ENCODE assay signal across 21 cellular contexts in genomic region chr16:2207872-2208271, GRCh38. TPM values are rescaled to one million over a fixed set of nuclear protein-coding genes. Genes with fewer than 3 reads are reported as not detected.
A peak's percentile ranks its signal among the peaks of the same experiment; 100 is the strongest.
DNase-seq lines count a peak whose midpoint lies in the region; ATAC-seq, FAIRE-seq and TF ChIP-seq lines count a peak whose summit lies in the region.
"Had no signal": no experiment of that assay in that cellular context is flagged by ENCODE, and none has a peak within 500 bp of the region (broad histone marks: within the 10 kb centered on the region; RNA-seq: fewer than 3 reads in every experiment).

No MANE protein-coding gene starts in this region.

- no peaks in the 10 kb centered on the region for H3K27me3 Mint-ChIP-seq in stimulated activated naive CD8-positive, alpha-beta T cell treated with anti-CD3 and anti-CD28 coated beads, Interleukin-15, Interleukin-2, amounts not matched to agents 100 ng/mL and 50 ng/mL, for 24 hours
- H3K27me3 Mint-ChIP-seq in activated CD8-positive, alpha-beta T cell treated with anti-CD3 and anti-CD28 coated beads, Interleukin-2, amount 10 ng/mL, durations not matched to agents 7 days and 5 days (ENCODE audit: low read depth), result no peaks in the 10 kb centered on the region
- no peaks in the 10 kb centered on the region for H3K27me3 Mint-ChIP-seq in mesothelial cell of epicardium (ENCODE audit: low read depth)

- H3K9me3 Mint-ChIP-seq in stimulated activated naive CD8-positive, alpha-beta T cell treated with anti-CD3 and anti-CD28 coated beads, Interleukin-15, Interleukin-2, amounts not matched to agents 100 ng/mL and 50 ng/mL, for 24 hours, result no peaks in the 10 kb centered on the region
- no peaks in the 10 kb centered on the region for H3K9me3 Mint-ChIP-seq in activated CD8-positive, alpha-beta T cell treated with anti-CD3 and anti-CD28 coated beads, Interleukin-2, amount 10 ng/mL, durations not matched to agents 7 days and 5 days (ENCODE audit: insufficient read depth)
- H3K9me3 Mint-ChIP-seq in mesothelial cell of epicardium, result no peaks in the 10 kb centered on the region

- CTCF ChIA-PET in activated CD8-positive, alpha-beta T cell treated with anti-CD3 and anti-CD28 coated beads, Interleukin-2, amount 10 ng/mL, durations not matched to agents 7 days and 5 days (lab: Charles Lee), result no interaction called here

- POLR2A ChIA-PET in activated CD8-positive, alpha-beta T cell treated with anti-CD3 and anti-CD28 coated beads, Interleukin-2, amount 10 ng/mL, durations not matched to agents 7 days and 5 days (lab: Charles Lee), result interaction anchor here (1.5 kb wide), 1 partner anchor 307 kb away, joined by 3 read pairs; no protein-coding TSS in a partner anchor

- TF ChIP-seq CTCF in mesothelial cell of epicardium (IDR thresholded peaks at IDR 0.05; ENCODE audit: unreplicated experiment), result no peak
- no peak for TF ChIP-seq CTCF in D721Med (IDR thresholded peaks at IDR 0.05; ENCODE audit: insufficient read depth, missing control alignments)

- in situ Hi-C loops in KBM-7 (cut with MboI; ENCODE audit: low pct_unique_long_range_greater_than_20kb, low sequenced_read_pairs), result no loop called here

- H3K4me1 Mint-ChIP-seq in stimulated activated naive CD8-positive, alpha-beta T cell treated with anti-CD3 and anti-CD28 coated beads, Interleukin-15, Interleukin-2, amounts not matched to agents 100 ng/mL and 50 ng/mL, for 24 hours (ENCODE audit: low read depth), result peaks cover 40% of the 10 kb centered on the region
- peaks cover 37% of the 10 kb centered on the region for H3K4me1 Mint-ChIP-seq in activated CD8-positive, alpha-beta T cell treated with anti-CD3 and anti-CD28 coated beads, Interleukin-2, amount 10 ng/mL, durations not matched to agents 7 days and 5 days (ENCODE audit: low read depth)
- H3K4me1 Mint-ChIP-seq in mesothelial cell of epicardium, result peaks cover 16% of the 10 kb centered on the region

- peak overlapping the region; percentile 91 for H3K4me3 Mint-ChIP-seq in stimulated activated naive CD8-positive, alpha-beta T cell treated with anti-CD3 and anti-CD28 coated beads, Interleukin-15, Interleukin-2, amounts not matched to agents 100 ng/mL and 50 ng/mL, for 24 hours
- peak overlapping the region; percentile 86 for H3K4me3 Mint-ChIP-seq in activated CD8-positive, alpha-beta T cell treated with anti-CD3 and anti-CD28 coated beads, Interleukin-2, amount 10 ng/mL, durations not matched to agents 7 days and 5 days
- peak overlapping the region; percentile 79 for H3K4me3 Mint-ChIP-seq in mesothelial cell of epicardium

- peak overlapping the region; percentile 22 for H3K27ac Mint-ChIP-seq in stimulated activated naive CD8-positive, alpha-beta T cell treated with anti-CD3 and anti-CD28 coated beads, Interleukin-15, Interleukin-2, amounts not matched to agents 100 ng/mL and 50 ng/mL, for 24 hours
- H3K27ac Mint-ChIP-seq in activated CD8-positive, alpha-beta T cell treated with anti-CD3 and anti-CD28 coated beads, Interleukin-2, amount 10 ng/mL, durations not matched to agents 7 days and 5 days, result peak overlapping the region; percentile 26
- no peak overlapping the region for H3K27ac Mint-ChIP-seq in mesothelial cell of epicardium

- peaks cover 35% of the 10 kb centered on the region for H3K36me3 Mint-ChIP-seq in stimulated activated naive CD8-positive, alpha-beta T cell treated with anti-CD3 and anti-CD28 coated beads, Interleukin-15, Interleukin-2, amounts not matched to agents 100 ng/mL and 50 ng/mL, for 24 hours (ENCODE audit: low read depth)
- H3K36me3 Mint-ChIP-seq in activated CD8-positive, alpha-beta T cell treated with anti-CD3 and anti-CD28 coated beads, Interleukin-2, amount 10 ng/mL, durations not matched to agents 7 days and 5 days (ENCODE audit: low read depth), result peaks cover 28% of the 10 kb centered on the region
- peaks cover 6% of the 10 kb centered on the region for H3K36me3 Mint-ChIP-seq in mesothelial cell of epicardium

- no peak for ATAC-seq in stimulated activated naive CD8-positive, alpha-beta T cell treated with anti-CD3 and anti-CD28 coated beads, Interleukin-15, Interleukin-2, amounts not matched to agents 100 U/mL and 50 U/mL, for 24 hours
- ATAC-seq in activated CD8-positive, alpha-beta T cell treated with anti-CD3 and anti-CD28 coated beads, Interleukin-2, amount 10 ng/mL, durations not matched to agents 7 days and 5 days, result no peak
- ATAC-seq: sciatic nerve had no signal

- no peak for DNase-seq in stimulated activated naive CD8-positive, alpha-beta T cell treated with anti-CD3 and anti-CD28 coated beads, Interleukin-15, Interleukin-2, amounts not matched to agents 100 U/mL and 50 U/mL, for 24 hours
- no peak for DNase-seq in activated CD8-positive, alpha-beta T cell treated with anti-CD3 and anti-CD28 coated beads, Interleukin-2, amount 10 ng/mL, durations not matched to agents 7 days and 5 days
- DNase-seq in mesothelial cell of epicardium (ENCODE audit: low spot score in 2 of 2, unreplicated experiment in 2 of 2) (no peak), KBM-7 (no peak), HK-2 (ENCODE audit: unreplicated experiment) (no peak), D721Med (ENCODE audit: insufficient read length, low spot score) (no peak), nucleus accumbens (lab: John Stamatoyannopoulos, UW) (no peak)
- DNase-seq: activated CD4-positive, alpha-beta T cell treated with anti-CD3 and anti-CD28 coated beads, Interleukin-2, amount 50 U/mL, for 48 hours; activated naive CD4-positive, alpha-beta T cell; AML-193; DMS53; dorsolateral prefrontal cortex; esophagus squamous epithelium; MG63; NCI-H1930; NCI-H510A; stimulated activated CD4-positive, alpha-beta T cell treated with anti-CD3 and anti-CD28 coated beads, Interleukin-1b, Interleukin-23, amount 100 ng/mL, for 48 hours; T1000; testis had no signal

- FAIRE-seq in D721Med (lab: Jason Lieb, UNC), result no peak

RNA-seq across cellular contexts. Expression of gene MLST8, which starts 2.6 kb away (rescaled TPM):
- 10 to 100 TPM; 34.5 to 37.8 TPM for total RNA-seq in activated CD8-positive, alpha-beta T cell treated with anti-CD3 and anti-CD28 coated beads, Interleukin-2, amount 10 ng/mL, durations not matched to agents 7 days and 5 days
- 45.9 to 49.0 TPM (median 47.2 TPM) in 3 replicates for total RNA-seq in mesothelial cell of epicardium

RNA-seq across cellular contexts. Expression of gene BRICD5, which starts 2.8 kb away (rescaled TPM):
- total RNA-seq in activated CD8-positive, alpha-beta T cell treated with anti-CD3 and anti-CD28 coated beads, Interleukin-2, amount 10 ng/mL, durations not matched to agents 7 days and 5 days, result 10 to 100 TPM; 14.8 to 15.0 TPM
- 11.9 to 14.4 TPM (median 13.0 TPM) in 3 replicates for total RNA-seq in mesothelial cell of epicardium

RNA-seq across cellular contexts. Expression of gene PGP, which starts 6.8 kb away (rescaled TPM):
- 10 to 100 TPM; 28.5 to 29.0 TPM for total RNA-seq in activated CD8-positive, alpha-beta T cell treated with anti-CD3 and anti-CD28 coated beads, Interleukin-2, amount 10 ng/mL, durations not matched to agents 7 days and 5 days
- 15.2 to 17.9 TPM (median 16.8 TPM) in 3 replicates for total RNA-seq in mesothelial cell of epicardium

RNA-seq across cellular contexts. Expression of gene CASKIN1, which starts 11.5 kb away (rescaled TPM):
- under 1 TPM; 0.05 to 0.63 TPM for total RNA-seq in activated CD8-positive, alpha-beta T cell treated with anti-CD3 and anti-CD28 coated beads, Interleukin-2, amount 10 ng/mL, durations not matched to agents 7 days and 5 days
- total RNA-seq in mesothelial cell of epicardium, result 8.9 to 9.8 TPM (median 9.8 TPM) in 3 replicates

RNA-seq across cellular contexts. Expression of gene E4F1, which starts 15.5 kb away (rescaled TPM):
- total RNA-seq in activated CD8-positive, alpha-beta T cell treated with anti-CD3 and anti-CD28 coated beads, Interleukin-2, amount 10 ng/mL, durations not matched to agents 7 days and 5 days, result 10 to 100 TPM; 33.8 to 34.3 TPM
- 29.3 to 36.3 TPM (median 33.0 TPM) in 3 replicates for total RNA-seq in mesothelial cell of epicardium
